8 cellular contexts compared by ENCODE assay signal in genomic region chr5:179678238-179679013, GRCh38. TPM values are rescaled to one million over a fixed set of nuclear protein-coding genes. Genes with fewer than 3 reads are reported as not detected.
A peak's percentile ranks its signal among the peaks of the same experiment; 100 is the strongest.
DNase-seq lines count a peak whose midpoint lies in the region; ATAC-seq lines count a peak whose summit lies in the region.

No MANE protein-coding gene starts in this region.

- no peaks in the 10 kb centered on the region for H3K9me3 ChIP-seq in mesenchymal stem cell (ENCODE audit: control insufficient read depth, low read length)

- H4K91ac ChIP-seq in mesenchymal stem cell (ENCODE audit: low read length) = peak overlapping the region; percentile 97

- no peak overlapping the region for H2AK5ac ChIP-seq in mesenchymal stem cell (ENCODE audit: low read length, severe bottlenecking)

- H3K9me3 Mint-ChIP-seq in effector memory CD8-positive, alpha-beta T cell = no peaks in the 10 kb centered on the region

- H2BK15ac ChIP-seq in mesenchymal stem cell (ENCODE audit: low read depth, poor library complexity, severe bottlenecking) = peak overlapping the region; percentile 93

- H3K18ac ChIP-seq in mesenchymal stem cell (ENCODE audit: low read depth in 1 of 2, low read length in 2 of 2) = peak overlapping the region; percentile 94 to 95

- H3K4me2 ChIP-seq in mesenchymal stem cell (ENCODE audit: low read length, poor library complexity, severe bottlenecking) = peak overlapping the region; percentile 83

- no peaks in the 10 kb centered on the region for H3K27me3 ChIP-seq in mesenchymal stem cell (ENCODE audit: control insufficient read depth in 1 of 2, insufficient read depth in 1 of 2, low read length in 2 of 2)

- H3K23ac ChIP-seq in mesenchymal stem cell (ENCODE audit: low read length in 2 of 2) = peak overlapping the region in 1 of 2 experiments; percentile 91

- peak overlapping the region; percentile 91 to 92 for H3K4me3 ChIP-seq in mesenchymal stem cell (ENCODE audit: insufficient read depth in 1 of 2, low read depth in 1 of 2, low read length in 2 of 2)

- peak overlapping the region in 1 of 2 experiments; percentile 8 for H2BK12ac ChIP-seq in mesenchymal stem cell (ENCODE audit: low read length in 2 of 2)

- peaks cover 26 to 34% of the 10 kb centered on the region in 2 donors for H3K4me1 Mint-ChIP-seq in effector memory CD8-positive, alpha-beta T cell (ENCODE audit: low read depth in 2 of 2)

- peak overlapping the region; percentile 94 for H2AFZ ChIP-seq in mesenchymal stem cell (ENCODE audit: low read depth, low read length)

- ATAC-seq in GM21360 (IDR thresholded peaks at IDR 0.05; ENCODE audit: unreplicated experiment) = peak; percentile 91
- peak; percentile 82 for ATAC-seq in effector memory CD8-positive, alpha-beta T cell (replicated peaks)

- peak overlapping the region; percentile 51 for H2BK120ac ChIP-seq in mesenchymal stem cell (ENCODE audit: low read depth, low read length)

- peak overlapping the region; percentile 92 for H3K9ac ChIP-seq in mesenchymal stem cell (ENCODE audit: low read length)

- peak overlapping the region; percentile 67 to 93 for H3K4ac ChIP-seq in mesenchymal stem cell (ENCODE audit: low read depth in 1 of 2, low read length in 2 of 2)

- peak overlapping the region; percentile 100 for H4K8ac ChIP-seq in mesenchymal stem cell (ENCODE audit: low read length)

- H3K27ac Mint-ChIP-seq in effector memory CD8-positive, alpha-beta T cell = peak overlapping the region; percentile 99

- peak overlapping the region in 1 of 2 experiments; percentile 91 for H3K14ac ChIP-seq in mesenchymal stem cell (ENCODE audit: low read length in 2 of 2)

- 4% methylated on average over 74 of the region's 75 CpGs for WGBS in mesenchymal stem cell

- peaks cover 15% of the 10 kb centered on the region for H3K79me1 ChIP-seq in mesenchymal stem cell (replicated peaks; ENCODE audit: low read length, poor library complexity, severe bottlenecking)

- no peak overlapping the region for H3K27ac ChIP-seq in mesenchymal stem cell (ENCODE audit: low read length, poor library complexity, severe bottlenecking)

- peaks cover 18% of the 10 kb centered on the region for H3K36me3 Mint-ChIP-seq in effector memory CD8-positive, alpha-beta T cell (ENCODE audit: insufficient read depth)

- H3K4me3 Mint-ChIP-seq in effector memory CD8-positive, alpha-beta T cell = peak overlapping the region; percentile 98 to 99

- peak overlapping the region; percentile 22 for H2BK5ac ChIP-seq in mesenchymal stem cell (ENCODE audit: low read depth, low read length, poor library complexity, severe bottlenecking)

- H3K27me3 Mint-ChIP-seq in effector memory CD8-positive, alpha-beta T cell = no peaks in the 10 kb centered on the region

- no peaks in the 10 kb centered on the region for H3K36me3 ChIP-seq in mesenchymal stem cell (ENCODE audit: control insufficient read depth in 1 of 2, insufficient read depth in 2 of 2, low read depth in 1 of 2, low read length in 2 of 2)

- peak; percentile 95 for DNase-seq in COLO668 (lab: John Stamatoyannopoulos, UW; ENCODE audit: unreplicated experiment)
- DNase-seq in HS-5 (ENCODE audit: low read depth) = peak; percentile 72
- DNase-seq in NK-92 treated with Interleukin-12 subunit alpha and Interleukin-12 subunit beta, amount 100 ng/mL, for 24 hours (lab: John Stamatoyannopoulos, UW) = peak; percentile 91
- DNase-seq in activated CD8-positive, alpha-beta memory T cell treated with anti-CD3 and anti-CD28 coated beads for 48 hours (ENCODE audit: low read depth in 2 of 3, low spot score in 2 of 3) = peak; percentile 82 to 93 (median 86)
- DNase-seq in effector memory CD8-positive, alpha-beta T cell = peak; percentile 87 to 89 (median 89)
- peak; percentile 95 for DNase-seq in mesenchymal stem cell
- peak; percentile 88 for DNase-seq in stimulated activated CD8-positive, alpha-beta memory T cell treated with anti-CD3 and anti-CD28 coated beads, Interleukin-12 subunit alpha, Interleukin-12 subunit beta, amount 100 ng/mL, for 1 hour (ENCODE audit: low read depth)

- peaks cover 24% of the 10 kb centered on the region for H3K4me1 ChIP-seq in mesenchymal stem cell (ENCODE audit: control insufficient read depth, insufficient read depth, low read depth, low read length)

RNA-seq across cellular contexts. Expression of gene CBY3, which starts 2.4 kb away (rescaled TPM):
- not detected for polyA plus RNA-seq in mesenchymal stem cell (2013, experiment 1 of 2)
- polyA plus RNA-seq in mesenchymal stem cell (2013, experiment 2 of 2) = not detected

RNA-seq across cellular contexts. Expression of gene CANX, which starts 20.3 kb away (rescaled TPM):
- 661 TPM for polyA plus RNA-seq in mesenchymal stem cell (2013, experiment 1 of 2)
- polyA plus RNA-seq in mesenchymal stem cell (2013, experiment 2 of 2) = 646 TPM

RNA-seq across cellular contexts. Expression of gene MAML1, which starts 54.2 kb away (rescaled TPM):
- polyA plus RNA-seq in mesenchymal stem cell (2013, experiment 1 of 2) = 19.0 TPM
- polyA plus RNA-seq in mesenchymal stem cell (2013, experiment 2 of 2) = 20.0 TPM

RNA-seq across cellular contexts. Expression of gene HNRNPH1, which starts 55.0 kb away (rescaled TPM):
- 198 TPM for polyA plus RNA-seq in mesenchymal stem cell (2013, experiment 1 of 2)
- polyA plus RNA-seq in mesenchymal stem cell (2013, experiment 2 of 2) = 190 TPM
